7 cellular contexts compared by ENCODE assay signal in genomic region chr6:139364302-139364981, GRCh38. TPM values are rescaled to one million over a fixed set of nuclear protein-coding genes. Genes with fewer than 3 reads are reported as not detected.
DNase-seq lines count a peak whose midpoint lies in the region; ATAC-seq and TF ChIP-seq lines count a peak whose summit lies in the region.

No MANE protein-coding gene starts in this region.

- H3K9me3 ChIP-seq in HEK293 (ENCODE audit: control insufficient read depth, insufficient read depth, low read depth, low read length) (no peaks in the 10 kb centered on the region), thyroid gland (no peaks in the 10 kb centered on the region)

- CTCF ChIA-PET in HEK293 (lab: Yijun Ruan, JAX): interaction anchor here (0.6 to 2.9 kb wide), 45 partner anchors 8 to 1248 kb away, joined by 3 to 86 read pairs (median 4); partner anchors contain the start of genes CITED2 and REPS1

- H3K27ac ChIP-seq in HEK293 (ENCODE audit: extremely low read depth, low read depth, low read length) (no peak overlapping the region), thyroid gland (no peak overlapping the region)

- H3K27me3 Mint-ChIP-seq in immature natural killer cell (ENCODE audit: low read depth in 3 of 3): no peaks in the 10 kb centered on the region

- in situ Hi-C loops in astrocyte of the cerebellum (cut with HindIII; ENCODE audit: low sequenced_read_pairs): no loop called here

- intact Hi-C loops in thyroid gland (cut with DNase I): loop anchor here (5.0 to 10.0 kb wide), 2 partner anchors 130 to 552 kb away; no protein-coding TSS in a partner anchor

- peak overlapping the region in 3 of 6 donors; percentile 3 to 61 (median 12) for H3K27ac Mint-ChIP-seq in immature natural killer cell

- H3K36me3 Mint-ChIP-seq in immature natural killer cell: no peaks in the 10 kb centered on the region

- H3K4me1 Mint-ChIP-seq in immature natural killer cell: peaks cover 19 to 36% of the 10 kb centered on the region in 2 donors

- WGBS in thyroid gland, 2 donors: 58 to 62% methylated on average over 4 of the region's 4 CpGs

- H3K4me3 Mint-ChIP-seq in immature natural killer cell: peak overlapping the region in 4 of 5 donors; percentile 22 to 42 (median 36)

- DNase-seq in Daoy (ENCODE audit: low read depth) (peak; percentile 29), NCI-H345 treated with DMSO at 0.1 percent for 48 hours (lab: John Stamatoyannopoulos, UW; ENCODE audit: unreplicated experiment) (peak; percentile 69), astrocyte of the cerebellum (ENCODE audit: low read depth) (peak; percentile 31), immature natural killer cell (peak; percentile 63 to 72 (median 68)), thyroid gland (no peak)

- no peak for TF ChIP-seq POLR2A in thyroid gland (IDR thresholded peaks at IDR 0.05)

- POLR2A ChIA-PET in HEK293 (lab: Yijun Ruan, JAX): interaction anchor here (1.1 to 1.8 kb wide), 2 partner anchors 9 to 145 kb away, joined by 6 to 11 read pairs; partner anchors contain the start of gene CITED2

- H3K4me1 ChIP-seq in HEK293 (ENCODE audit: control insufficient read depth, insufficient read depth, low read length): peaks cover 15% of the 10 kb centered on the region
- peaks cover 0 to 22% of the 10 kb centered on the region in 2 donors for H3K4me1 ChIP-seq in thyroid gland

- no peaks in the 10 kb centered on the region for H3K36me3 ChIP-seq in HEK293 (ENCODE audit: control insufficient read depth in 2 of 2, insufficient read depth in 1 of 2, low read length in 2 of 2)
- no peaks in the 10 kb centered on the region for H3K36me3 ChIP-seq in thyroid gland

- no peak overlapping the region for H3K4me3 ChIP-seq in HEK293 (ENCODE audit: low read depth, low read length)
- no peak overlapping the region for H3K4me3 ChIP-seq in astrocyte of the cerebellum (ENCODE audit: low read depth, low read length)
- H3K4me3 ChIP-seq in thyroid gland (replicated peaks in 1 of 3): no peak overlapping the region

- no peaks in the 10 kb centered on the region for H3K27me3 ChIP-seq in thyroid gland

- ATAC-seq in GM21723 (IDR thresholded peaks at IDR 0.05; ENCODE audit: unreplicated experiment): no peak

- 0 out of 2 replicates have a peak, but pooled peaks have one; percentile 28 for TF ChIP-seq CTCF in HEK293 (tag by site-specific recombination; IDR thresholded peaks at IDR 0.05)
- peak; percentile 37 for TF ChIP-seq CTCF in astrocyte of the cerebellum (IDR thresholded peaks at IDR 0.05; ENCODE audit: low read depth, low read length, missing control alignments)
- TF ChIP-seq CTCF in thyroid gland (IDR thresholded peaks at IDR 0.05): peak; percentile 53 to 85 (median 70)

- H3K9me3 Mint-ChIP-seq in immature natural killer cell: no peaks in the 10 kb centered on the region

TF ChIP-seq in HEK293, 187 proteins besides CTCF, POLR2A, EP300 and RAD21:
- TF ChIP-seq MZF1 (tag by site-specific recombination; IDR thresholded peaks at IDR 0.05; ENCODE audit: borderline replicate concordance) (peak; percentile 36; the same call in 1 of the 2 replicates), PATZ1 (tag by site-specific recombination; IDR thresholded peaks at IDR 0.05) (0 out of 2 replicates have a peak, but pooled peaks have one; percentile 29), ZNF76 (tag by site-specific recombination; IDR thresholded peaks at IDR 0.05; ENCODE audit: borderline replicate concordance, low read depth) (no peak), ZNF362 (tag by site-specific recombination; IDR thresholded peaks at IDR 0.05) (peak; percentile 71; the same call in 1 of the 2 replicates), ZNF654 (tag by site-specific recombination; IDR thresholded peaks at IDR 0.05; ENCODE audit: low read depth) (peak; percentile 93), ZNF660 (tag by site-specific recombination; IDR thresholded peaks at IDR 0.05) (peak; percentile 81; the same call in 1 of the 2 replicates)

RNA-seq across cellular contexts. Expression of gene CITED2, which starts 10.0 kb away (rescaled TPM):
- 19.3 and 19.5 TPM in 2 replicates for total RNA-seq in Daoy (2014; rRNA removed; shearing (Covaris generic))
- polyA plus RNA-seq in immature natural killer cell: 10 to 100 TPM; 11.1 to 36.3 (median 18.4) TPM
- 100 to 1,000 TPM; 178 to 354 (median 261) TPM for total RNA-seq in thyroid gland

Comparison
In these comparisons a context has a peak if more than half of its experiments do, and no peak if none do; other contexts are left out.
1. DNase-seq: peak in Daoy (single experiment), NCI-H345 treated with DMSO at 0.1 percent for 48 hours (single experiment), astrocyte of the cerebellum (single experiment) and immature natural killer cell (3 of 3); none in thyroid gland (0 of 2).
2. Peak in every context shown above with its lines, with median percentiles within 50 percentile points of each other: CTCF ChIP-seq.